ENCODE assay signal across 1 cellular context in the genomic region with DNA sequence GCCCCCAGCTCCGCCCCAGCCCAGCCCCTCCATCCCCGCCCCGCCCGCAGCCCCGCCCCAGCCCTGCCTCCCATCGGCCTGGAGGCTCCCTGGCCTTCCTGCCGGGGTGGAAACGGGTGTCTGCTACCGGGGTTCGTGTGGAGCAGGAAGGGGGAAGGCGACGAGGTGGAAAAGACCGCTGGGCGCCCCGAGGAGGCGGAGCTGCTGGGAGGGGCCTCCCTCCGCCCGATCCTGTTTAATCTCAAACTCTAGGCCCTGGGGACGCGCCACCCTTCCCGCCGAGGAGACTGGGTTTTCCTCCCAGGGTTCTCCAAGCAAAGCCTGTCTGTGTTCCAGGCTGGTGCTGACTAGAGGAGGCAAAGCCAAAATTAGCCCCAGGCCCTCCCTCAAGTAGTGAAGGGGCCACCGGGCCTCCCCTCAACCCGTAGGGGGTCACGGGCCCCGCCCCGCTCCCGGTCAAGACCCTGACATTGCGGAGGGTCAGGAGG.
TF ChIP-seq lines count a peak whose summit lies in the region.

No MANE protein-coding gene starts in this region.

TF ChIP-seq in endothelial cell of umbilical vein, 7 proteins besides CTCF, POLR2A, EP300 and RAD21:
- TF ChIP-seq JUN (IDR thresholded peaks at IDR 0.05; ENCODE audit: borderline replicate concordance, insufficient read depth, insufficient read length, low read depth) (no peak), FOS (IDR thresholded peaks at IDR 0.05; ENCODE audit: borderline replicate concordance, insufficient read depth, low read length) (no peak), EZH2 (IDR thresholded peaks at IDR 0.05; ENCODE audit: borderline replicate concordance, low read depth, low read length, severe bottlenecking) (no peak), POLR2AphosphoS5 (IDR thresholded peaks at IDR 0.05; ENCODE audit: insufficient read depth, low read depth, low read length) (peak; percentile 57)
- TF ChIP-seq, protein P1, sequence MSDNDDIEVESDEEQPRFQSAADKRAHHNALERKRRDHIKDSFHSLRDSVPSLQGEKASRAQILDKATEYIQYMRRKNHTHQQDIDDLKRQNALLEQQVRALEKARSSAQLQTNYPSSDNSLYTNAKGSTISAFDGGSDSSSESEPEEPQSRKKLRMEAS (IDR thresholded peaks at IDR 0.05; ENCODE audit: insufficient read depth, insufficient read length): no peak
